ENCODE assay signal across 9 cellular contexts in the genomic region with DNA sequence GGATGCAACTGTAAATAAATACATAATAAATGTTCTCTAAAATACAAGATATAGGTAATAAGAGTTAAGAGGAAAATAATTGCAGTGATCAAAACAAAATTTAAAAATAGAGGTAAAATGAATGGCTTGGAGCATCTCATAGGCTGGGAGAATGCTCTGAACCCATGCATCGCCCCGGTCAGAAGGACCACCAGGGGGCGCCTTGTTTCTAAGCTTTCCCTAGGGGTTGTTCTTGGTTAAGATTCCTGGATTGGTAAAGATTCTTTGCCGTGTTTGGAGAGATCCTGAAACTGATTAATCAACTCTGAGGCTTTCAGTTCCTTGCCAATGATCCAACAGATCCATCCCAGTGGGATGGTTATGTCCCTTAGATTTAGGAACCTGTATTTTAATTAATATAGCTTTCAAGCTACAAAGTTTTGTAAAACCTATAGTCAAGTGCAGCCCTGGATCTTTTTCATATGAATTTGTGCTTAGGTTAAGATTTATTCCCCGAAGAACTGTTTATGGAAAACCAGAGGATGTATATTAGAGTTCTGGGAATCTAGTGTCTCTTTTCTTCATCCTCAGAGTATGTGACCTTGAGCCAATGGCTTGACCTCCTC. TPM values are rescaled to one million over a fixed set of nuclear protein-coding genes. Genes with fewer than 3 reads are reported as not detected.
DNase-seq lines count a peak whose midpoint lies in the region; ATAC-seq and TF ChIP-seq lines count a peak whose summit lies in the region.
"Had no signal": no experiment of that assay in that cellular context is flagged by ENCODE, and none has a peak within 500 bp of the region (broad histone marks: within the 10 kb centered on the region; RNA-seq: fewer than 3 reads in every experiment).

No MANE protein-coding gene starts in this region.

- H3K27ac Mint-ChIP-seq in neural progenitor cell: no peak overlapping the region
- H3K27ac Mint-ChIP-seq: activated naive CD4-positive, alpha-beta T cell treated with anti-CD3 and anti-CD28 coated beads, Interleukin-2, amount 50 U/mL, for 24 hours had no signal

- no peaks in the 10 kb centered on the region for H3F3A ChIP-seq in neural progenitor cell (ENCODE audit: low read depth)

- TF ChIP-seq CTCF in Peyer's patch (IDR thresholded peaks at IDR 0.05) (peak; percentile 69 to 95 (median 90)), neural progenitor cell (IDR thresholded peaks at IDR 0.05) (peak; percentile 98), stomach (IDR thresholded peaks at IDR 0.05) (peak in 5 of 7 experiments; percentile 47 to 93 (median 87))

- no peak overlapping the region for H3K4me3 Mint-ChIP-seq in neural progenitor cell
- H3K4me3 Mint-ChIP-seq: activated naive CD4-positive, alpha-beta T cell treated with anti-CD3 and anti-CD28 coated beads, Interleukin-2, amount 50 U/mL, for 24 hours had no signal

- H3K9me2 ChIP-seq in Karpas-422 (replicated peaks; ENCODE audit: insufficient read depth, low read length): no peaks in the 10 kb centered on the region

- H3K4me1 ChIP-seq in Karpas-422 (ENCODE audit: low read length) (no peaks in the 10 kb centered on the region), Peyer's patch (no peaks in the 10 kb centered on the region), neural progenitor cell (no peaks in the 10 kb centered on the region), stomach (peaks cover 0 to 3% (median 0%) of the 10 kb centered on the region in 4 donors)

- H3K27ac ChIP-seq in Karpas-422 (ENCODE audit: low read length): no peak overlapping the region
- no peak overlapping the region for H3K27ac ChIP-seq in Peyer's patch
- H3K27ac ChIP-seq in neural progenitor cell: no peak overlapping the region
- no peak overlapping the region for H3K27ac ChIP-seq in stomach

- 9 to 15% (median 14%) methylated on average over 5 of the region's 5 CpGs for WGBS in stomach, 5 donors

- ATAC-seq in GM18861 (IDR thresholded peaks at IDR 0.05; ENCODE audit: unreplicated experiment): no peak

- H3K4me3 ChIP-seq in Karpas-422 (ENCODE audit: low read length) (no peak overlapping the region), Peyer's patch (no peak overlapping the region), neural progenitor cell (no peak overlapping the region), stomach (no peak overlapping the region)

- TF ChIP-seq POLR2A in Peyer's patch (IDR thresholded peaks at IDR 0.05): no peak
- TF ChIP-seq POLR2A in stomach (IDR thresholded peaks at IDR 0.05): no peak

- no peak overlapping the region for H2AFZ ChIP-seq in Karpas-422 (ENCODE audit: low read length)
- no peak overlapping the region for H2AFZ ChIP-seq in neural progenitor cell (replicated peaks)

- no peaks in the 10 kb centered on the region for H3K9me3 ChIP-seq in Karpas-422 (ENCODE audit: low read length)
- H3K9me3 ChIP-seq in Peyer's patch: no peaks in the 10 kb centered on the region
- H3K9me3 ChIP-seq in neural progenitor cell (ENCODE audit: low read depth): no peaks in the 10 kb centered on the region
- no peaks in the 10 kb centered on the region for H3K9me3 ChIP-seq in stomach

- no peaks in the 10 kb centered on the region for H3K27me3 ChIP-seq in Karpas-422 (ENCODE audit: low read length)
- no peaks in the 10 kb centered on the region for H3K27me3 ChIP-seq in Peyer's patch
- H3K27me3 ChIP-seq in neural progenitor cell: no peaks in the 10 kb centered on the region
- peaks cover 0 to 5% (median 0%) of the 10 kb centered on the region in 3 donors for H3K27me3 ChIP-seq in stomach

- H3K36me3 ChIP-seq in Karpas-422 (ENCODE audit: insufficient read depth, low read length) (no peaks in the 10 kb centered on the region), Peyer's patch (no peaks in the 10 kb centered on the region), neural progenitor cell (no peaks in the 10 kb centered on the region), stomach (no peaks in the 10 kb centered on the region)

- TF ChIP-seq EP300 in stomach (IDR thresholded peaks at IDR 0.05): no peak

- H3K79me2 ChIP-seq in Karpas-422 (ENCODE audit: low read length): no peaks in the 10 kb centered on the region
- no peaks in the 10 kb centered on the region for H3K79me2 ChIP-seq in neural progenitor cell (ENCODE audit: low read depth)

- no peaks in the 10 kb centered on the region for H3K36me3 Mint-ChIP-seq in neural progenitor cell
- H3K36me3 Mint-ChIP-seq: activated naive CD4-positive, alpha-beta T cell treated with anti-CD3 and anti-CD28 coated beads, Interleukin-2, amount 50 U/mL, for 24 hours had no signal

- intact Hi-C loops in stomach (cut with DNase I; ENCODE audit: low total_unique reads): loop anchor here (5.0 kb wide), 1 partner anchor 119 kb away; no protein-coding TSS in a partner anchor

- peaks cover 2% of the 10 kb centered on the region for H3K27me3 Mint-ChIP-seq in neural progenitor cell (ENCODE audit: insufficient read depth, low read depth)
- H3K27me3 Mint-ChIP-seq: activated naive CD4-positive, alpha-beta T cell treated with anti-CD3 and anti-CD28 coated beads, Interleukin-2, amount 50 U/mL, for 24 hours had no signal

- H4K20me1 ChIP-seq in Karpas-422 (ENCODE audit: insufficient read depth, low read depth, low read length) (no peaks in the 10 kb centered on the region), neural progenitor cell (ENCODE audit: low read depth) (no peaks in the 10 kb centered on the region)

- no peaks in the 10 kb centered on the region for H3K9me3 Mint-ChIP-seq in neural progenitor cell
- H3K9me3 Mint-ChIP-seq: activated naive CD4-positive, alpha-beta T cell treated with anti-CD3 and anti-CD28 coated beads, Interleukin-2, amount 50 U/mL, for 24 hours had no signal

- no peaks in the 10 kb centered on the region for H3K4me1 Mint-ChIP-seq in neural progenitor cell

- DNase-seq in DMS114 treated with DMSO at 0.1 percent for 48 hours (lab: John Stamatoyannopoulos, UW; ENCODE audit: unreplicated experiment): peak; percentile 75
- DNase-seq in Karpas-422: peak; percentile 88
- DNase-seq in Peyer's patch: peak; percentile 87 to 96 (median 90)
- DNase-seq in activated T-helper 1 cell treated with Interleukin-2 at 50 U/mL for 16 hours (ENCODE audit: low read depth): peak; percentile 71
- peak; percentile 53 for DNase-seq in fibroblast of peridontal ligament (ENCODE audit: extremely low read depth)
- peak; percentile 86 for DNase-seq in neural progenitor cell (ENCODE audit: low spot score)
- peak; percentile 89 for DNase-seq in stomach

- H3K4me2 ChIP-seq in Karpas-422 (ENCODE audit: low read depth, low read length, poor library complexity, severe bottlenecking) (no peak overlapping the region), neural progenitor cell (no peak overlapping the region)

- no peak overlapping the region for H3K9ac ChIP-seq in Karpas-422 (ENCODE audit: low read length)
- no peak overlapping the region for H3K9ac ChIP-seq in neural progenitor cell

RNA-seq across cellular contexts. Expression of gene PRELID3B, which starts 45.3 kb away (rescaled TPM):
- 104 and 271 TPM in 2 replicates for total RNA-seq in Karpas-422 (2014; rRNA removed; shearing (Covaris generic); ENCODE audit: low replicate concordance)
- total RNA-seq in Peyer's patch (100 to 1,000 TPM in 2 of 4 donors, 10 to 100 TPM in 2; 44.6 to 148 (median 86.5) TPM), neural progenitor cell (ENCODE audit: low replicate concordance) (41.3 and 78.8 TPM in 2 replicates), stomach (100 to 1,000 TPM in 1 of 5 donors, 10 to 100 TPM in 4; 35.7 to 322 (median 72.7) TPM)
- polyA plus RNA-seq in stomach: 10 to 100 TPM; 20.0 to 65.8 (median 31.3) TPM

RNA-seq across cellular contexts. Expression of gene ATP5F1E, which starts 55.8 kb away (rescaled TPM):
- total RNA-seq in Karpas-422 (2014; rRNA removed; shearing (Covaris generic); ENCODE audit: low replicate concordance): 47.0 and 78.9 TPM in 2 replicates
- 10 to 100 TPM; 20.6 to 34.0 (median 26.8) TPM for total RNA-seq in Peyer's patch
- total RNA-seq in neural progenitor cell (ENCODE audit: low replicate concordance): 24.3 and 29.7 TPM in 2 replicates
- 100 to 1,000 TPM in 1 of 5 donors, 10 to 100 TPM in 4; 20.4 to 101 (median 27.4) TPM for total RNA-seq in stomach
- 10 to 100 TPM; 56.4 to 78.5 (median 71.5) TPM for polyA plus RNA-seq in stomach
